In genomic region chr6:167957626-167958025, GRCh38 we compare ENCODE assay signal across 19 cellular contexts. TPM values are rescaled to one million over a fixed set of nuclear protein-coding genes. Genes with fewer than 3 reads are reported as not detected.
"Had no signal": no experiment of that assay in that cellular context is flagged by ENCODE, and none has a peak within 500 bp of the region (broad histone marks: within the 10 kb centered on the region; RNA-seq: fewer than 3 reads in every experiment).

No MANE protein-coding gene starts in this region.

- H3K9me3 ChIP-seq: ascending aorta, psoas muscle, right lobe of liver, transverse colon had no signal

- H3K9me3 Mint-ChIP-seq: activated CD4-positive, alpha-beta memory T cell treated with anti-CD3 and anti-CD28 coated beads, Interleukin-2, amount 10 ng/mL, durations not matched to agents 7 days and 5 days; activated naive CD8-positive, alpha-beta T cell treated with anti-CD3 and anti-CD28 coated beads, Interleukin-2, amount 10 ng/mL, durations not matched to agents 7 days and 5 days; nephron; stimulated activated naive B cell treated with anti-CD40 and anti-IgM and Interleukin-4, amounts not matched to agents 10 μg/mL and 1 μg/mL and 100 μg/mL, for 72 hours had no signal

- H3K27ac Mint-ChIP-seq: activated CD4-positive, alpha-beta memory T cell treated with anti-CD3 and anti-CD28 coated beads, Interleukin-2, amount 10 ng/mL, durations not matched to agents 7 days and 5 days; activated CD4-positive, alpha-beta T cell treated with anti-CD3 and anti-CD28 coated beads for 36 hours; activated naive CD8-positive, alpha-beta T cell treated with anti-CD3 and anti-CD28 coated beads, Interleukin-2, amount 10 ng/mL, durations not matched to agents 7 days and 5 days; nephron; stimulated activated naive B cell treated with anti-CD40 and anti-IgM and Interleukin-4, amounts not matched to agents 10 μg/mL and 1 μg/mL and 100 μg/mL, for 72 hours had no signal

- H3K27me3 Mint-ChIP-seq: activated CD4-positive, alpha-beta memory T cell treated with anti-CD3 and anti-CD28 coated beads, Interleukin-2, amount 10 ng/mL, durations not matched to agents 7 days and 5 days; activated naive CD8-positive, alpha-beta T cell treated with anti-CD3 and anti-CD28 coated beads, Interleukin-2, amount 10 ng/mL, durations not matched to agents 7 days and 5 days had no signal

- H3K4me3 ChIP-seq: ascending aorta, coronary artery, lung, psoas muscle, right lobe of liver, transverse colon had no signal

- H3K4me1 Mint-ChIP-seq: activated naive CD8-positive, alpha-beta T cell treated with anti-CD3 and anti-CD28 coated beads, Interleukin-2, amount 10 ng/mL, durations not matched to agents 7 days and 5 days had no signal

- H3K4me1 ChIP-seq: ascending aorta, psoas muscle had no signal

- H3K36me3 ChIP-seq: right lobe of liver had no signal

- H3K27me3 ChIP-seq: ascending aorta, right lobe of liver, transverse colon had no signal

- DNase-seq: activated CD4-positive, alpha-beta memory T cell treated with anti-CD3 and anti-CD28 coated beads, Interleukin-2, amount 10 ng/mL, durations not matched to agents 7 days and 5 days; activated CD4-positive, alpha-beta T cell treated with anti-CD3 and anti-CD28 coated beads for 36 hours; activated naive CD8-positive, alpha-beta T cell treated with anti-CD3 and anti-CD28 coated beads, Interleukin-2, amount 10 ng/mL, durations not matched to agents 7 days and 5 days; activated T-cell treated with anti-CD3 and anti-CD28 coated beads, Interleukin-2, amount 50 U/mL, for 48 hours; central memory CD4-positive, alpha-beta T cell; effector CD4-positive, alpha-beta T cell; hippocampal formation; kidney glomerular epithelial cell; psoas muscle; right lobe of liver; stimulated activated CD4-positive, alpha-beta T cell treated with anti-CD3 and anti-CD28 coated beads, Interleukin-2, amount 100 ng/mL, for 24 hours; stimulated activated naive B cell treated with anti-CD40 and anti-IgM and Interleukin-4, amounts not matched to agents 10 μg/mL and 1 μg/mL and 100 μg/mL, for 72 hours; T-helper 9 cell; transverse colon had no signal

- H3K27ac ChIP-seq: ascending aorta, coronary artery, psoas muscle, right lobe of liver, transverse colon had no signal

- H3K4me3 Mint-ChIP-seq: activated CD4-positive, alpha-beta memory T cell treated with anti-CD3 and anti-CD28 coated beads, Interleukin-2, amount 10 ng/mL, durations not matched to agents 7 days and 5 days; activated CD4-positive, alpha-beta T cell treated with anti-CD3 and anti-CD28 coated beads for 36 hours; activated naive CD8-positive, alpha-beta T cell treated with anti-CD3 and anti-CD28 coated beads, Interleukin-2, amount 10 ng/mL, durations not matched to agents 7 days and 5 days; nephron; stimulated activated naive B cell treated with anti-CD40 and anti-IgM and Interleukin-4, amounts not matched to agents 10 μg/mL and 1 μg/mL and 100 μg/mL, for 72 hours had no signal

- ATAC-seq: activated CD4-positive, alpha-beta T cell treated with anti-CD3 and anti-CD28 coated beads for 36 hours; stimulated activated naive B cell treated with anti-CD40 and anti-IgM and Interleukin-4, amounts not matched to agents 10 μg/mL and 1 μg/mL and 100 μg/mL, for 72 hours had no signal

RNA-seq across cellular contexts. Expression of gene KIF25, which starts 39.8 kb away (rescaled TPM):
- total RNA-seq: activated CD4-positive, alpha-beta memory T cell treated with anti-CD3 and anti-CD28 coated beads, Interleukin-2, amount 10 ng/mL, durations not matched to agents 7 days and 5 days; activated CD4-positive, alpha-beta T cell treated with anti-CD3 and anti-CD28 coated beads for 36 hours; activated naive CD8-positive, alpha-beta T cell treated with anti-CD3 and anti-CD28 coated beads, Interleukin-2, amount 10 ng/mL, durations not matched to agents 7 days and 5 days; ascending aorta; endothelial cell of umbilical vein; transverse colon had no signal
- polyA plus RNA-seq: endothelial cell of umbilical vein had no signal
